ENCODE assay signal across 8 cellular contexts in the genomic region with DNA sequence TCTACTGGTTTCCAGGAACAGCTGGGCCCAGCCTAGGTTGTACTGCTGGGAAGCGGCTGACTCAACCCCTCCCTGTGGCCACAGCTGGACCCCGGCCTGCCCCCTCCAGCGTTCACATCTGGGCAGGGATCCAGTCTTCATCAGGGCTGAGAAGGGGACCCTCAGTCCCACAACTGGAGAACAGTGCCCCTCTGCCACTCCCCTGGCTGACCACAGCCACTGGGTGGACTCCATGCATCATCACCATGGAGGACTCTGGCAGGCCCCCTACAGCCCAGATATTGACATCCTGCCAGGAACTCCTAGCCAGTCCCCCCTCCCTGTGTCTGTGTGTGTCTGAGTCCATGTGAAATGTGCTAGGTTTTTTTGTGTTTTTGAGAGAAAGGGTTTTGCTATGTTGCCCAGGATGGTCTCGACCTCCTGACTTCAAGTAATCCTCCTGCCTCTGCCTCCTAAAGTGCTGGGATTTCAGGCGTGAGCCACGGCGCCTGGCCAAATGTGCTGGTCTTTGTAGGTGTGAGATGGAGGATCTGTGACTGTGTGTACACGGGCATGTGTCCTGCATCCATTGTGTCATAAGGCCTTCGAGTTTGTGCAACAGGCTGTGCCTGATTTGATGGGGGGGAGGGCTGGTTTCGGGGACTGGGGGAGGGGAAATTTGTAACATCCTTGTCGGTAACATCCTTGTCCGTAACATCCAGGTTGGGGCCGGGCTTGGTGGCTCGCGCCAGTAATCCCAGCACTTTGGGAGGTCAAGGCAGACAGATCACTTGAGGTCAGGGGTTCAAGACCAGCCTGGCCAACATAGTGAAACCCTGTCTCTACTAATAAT. TPM values are rescaled to one million over a fixed set of nuclear protein-coding genes. Genes with fewer than 3 reads are reported as not detected.
A peak's percentile ranks its signal among the peaks of the same experiment; 100 is the strongest.
DNase-seq lines count a peak whose midpoint lies in the region; ATAC-seq, FAIRE-seq and TF ChIP-seq lines count a peak whose summit lies in the region.

No MANE protein-coding gene starts in this region.

- TF ChIP-seq RAD21 in GM12878 (IDR thresholded peaks at IDR 0.05; ENCODE audit: insufficient read depth, low read depth, low read length) = no peak

- no peaks in the 10 kb centered on the region for H3K9me3 ChIP-seq in GM12878 (replicated peaks; ENCODE audit: control insufficient read depth, insufficient read depth, low read length)
- no peaks in the 10 kb centered on the region for H3K9me3 ChIP-seq in stomach smooth muscle (ENCODE audit: control insufficient read depth in 2 of 2, low read length in 2 of 2)

- peak overlapping the region; percentile 78; the same call in 1 of the 2 replicates for H2AFZ ChIP-seq in GM12878 (ENCODE audit: control insufficient read depth, low read depth, low read length)

- no peaks in the 10 kb centered on the region for H3K27me3 ChIP-seq in GM12878 (replicated peaks in 1 of 2; ENCODE audit: control insufficient read depth in 2 of 2, insufficient read depth in 2 of 2, low read length in 1 of 2)
- H3K27me3 ChIP-seq in stomach smooth muscle (ENCODE audit: control insufficient read depth in 1 of 2, insufficient read depth in 2 of 2, low read length in 2 of 2) = no peaks in the 10 kb centered on the region

- TF ChIP-seq POLR2A in GM12878 (IDR thresholded peaks at IDR 0.05; ENCODE audit: low read depth, low read length) = peak; percentile 58; the same call in 1 of the 2 replicates

- SMC1A ChIA-PET in GM12878 (lab: Charles Lee; ENCODE audit: uncharacterized antibody, unreplicated experiment) = interaction anchor here (1.0 to 8.4 kb wide), 6 partner anchors 8 to 186 kb away, joined by 3 to 240 read pairs (median 11); a partner anchor contains a TSS

- 58% methylated on average over 15 of the region's 15 CpGs for WGBS in GM12878 (ENCODE audit: insufficient coverage, insufficient replicate concordance, low lambda C conversion rate, missing lambda C conversion rate)

- H3K36me3 ChIP-seq in GM12878 (ENCODE audit: control insufficient read depth in 2 of 2, insufficient read depth in 2 of 2, low read length in 1 of 2) (no peaks in the 10 kb centered on the region), stomach smooth muscle (ENCODE audit: control insufficient read depth in 2 of 2, insufficient read depth in 2 of 2, low read length in 2 of 2) (no peaks in the 10 kb centered on the region)

- POLR2A ChIA-PET in GM12878 (lab: Charles Lee) = interaction anchor here (1.6 to 9.3 kb wide), 3 partner anchors 9 to 21 kb away, joined by 6 to 303 read pairs (median 66); a partner anchor contains a TSS

- no TSS peak for BruUV-seq in GM12878 (replicated peaks; lab: Mats Ljungman, UMichigan)

- peak overlapping the region; percentile 94 for H3K9ac ChIP-seq in GM12878 (ENCODE audit: control insufficient read depth, insufficient read depth, low read length)
- H3K9ac ChIP-seq in stomach smooth muscle (ENCODE audit: low read length in 2 of 2) = peak overlapping the region; percentile 76 to 93

- intact Hi-C loops in GM12878 (cut with micrococcal nuclease; ENCODE audit: unreplicated experiment) = no loop called here

- H3K4me3 ChIP-seq in GM12878 (peak overlapping the region; percentile 76), stomach smooth muscle (ENCODE audit: low read length in 2 of 2) (peak overlapping the region in 1 of 2 donors; percentile 79)

- TF ChIP-seq EP300 in GM12878 (IDR thresholded peaks at IDR 0.05; ENCODE audit: borderline replicate concordance in 1 of 2, control insufficient read depth in 1 of 2, low read depth in 2 of 2, low read length in 2 of 2) = no peak

- peak overlapping the region; percentile 99 for H3K4me2 ChIP-seq in GM12878 (ENCODE audit: control insufficient read depth, insufficient read depth)

- FAIRE-seq in GM12878 (lab: Jason Lieb, UNC) = no peak

- CTCF ChIA-PET in GM12878 (lab: Yijun Ruan, JAX) = interaction anchor here (1.3 to 12.1 kb wide), 7 partner anchors 8 to 68 kb away, joined by 4 to 537 read pairs (median 18); a partner anchor contains a TSS

- H3K4me1 ChIP-seq in GM12878 (ENCODE audit: control insufficient read depth, insufficient read depth, low read length) (peaks cover 45% of the 10 kb centered on the region), stomach smooth muscle (ENCODE audit: control insufficient read depth, insufficient read depth, low read length) (peaks cover 59% of the 10 kb centered on the region)

- DNase-seq in NCI-H2196 (lab: John Stamatoyannopoulos, UW; ENCODE audit: unreplicated experiment) (peak; percentile 58), NCI-H2196 treated with DMSO at 0.1 percent for 48 hours (lab: John Stamatoyannopoulos, UW; ENCODE audit: unreplicated experiment) (no peak), NCI-H69 (lab: John Stamatoyannopoulos, UW) (peak; percentile 86), GM12878 (ENCODE audit: low read depth, low spot score) (no peak), kidney glomerular epithelial cell (lab: John Stamatoyannopoulos, UW) (peak; percentile 23), midbrain (lab: John Stamatoyannopoulos, UW) (no peak)

- ATAC-seq in GM12878 (peak; percentile 4; the same call in 1 of the 3 replicates), GM21723 (IDR thresholded peaks at IDR 0.05; ENCODE audit: unreplicated experiment) (no peak)

- peaks cover 9% of the 10 kb centered on the region for H3K79me2 ChIP-seq in GM12878 (ENCODE audit: control insufficient read depth, insufficient read depth, low read length)

- H4K20me1 ChIP-seq in GM12878 (ENCODE audit: control insufficient read depth, insufficient read depth) = no peaks in the 10 kb centered on the region

- TF ChIP-seq CTCF in GM12878 (IDR thresholded peaks at IDR 0.05 in 2 of 3, conservative IDR thresholded peaks at IDR 0.05 in 1 of 3; ENCODE audit: control insufficient read depth in 2 of 3, extremely low read depth in 1 of 3, insufficient read depth in 1 of 3, low read depth in 3 of 3, low read length in 3 of 3) = peak in 2 of 3 experiments; percentile 18 to 30; a peak in 3 of 6 replicates

- peak overlapping the region; percentile 91 for H3K27ac ChIP-seq in GM12878 (ENCODE audit: control insufficient read depth, insufficient read depth)
- peak overlapping the region; percentile 95 for H3K27ac ChIP-seq in stomach smooth muscle (ENCODE audit: low read length)

- RAD21 ChIA-PET in GM12878 (lab: Charles Lee; ENCODE audit: unreplicated experiment) = interaction anchor here (1.3 to 4.8 kb wide), 4 partner anchors 8 to 112 kb away, joined by 3 to 303 read pairs (median 31); a partner anchor contains a TSS

- in situ Hi-C loops in GM12878 (cut with MboI) = no loop called here

RNA-seq across cellular contexts. Expression of a gene that starts 4.0 kb away (rescaled TPM):
- 23.1 and 31.7 TPM in 2 replicates for total RNA-seq in GM12878 (2013; cell fraction: nucleolus; rRNA removed)
- 5.8 and 6.8 TPM in 2 replicates for total RNA-seq in GM12878 (2014; rRNA removed)
- total RNA-seq in GM12878 (2014; rRNA removed; fragmentation: Illumina TruSeq; extraction: Trizol) = 3.4 and 3.8 TPM in 2 replicates
- total RNA-seq in GM12878 (2021) = 6.4 and 8.3 TPM in 2 replicates
- 6.3 TPM for polyA plus RNA-seq in GM12878 (2011; ENCODE audit: low read depth)
- polyA plus RNA-seq in GM12878 (2011; rRNA removed) = 3.3 and 3.5 TPM in 2 replicates
- polyA plus RNA-seq in GM12878 (2011; cell fraction: cytosol; rRNA removed) = 3.0 and 3.4 TPM in 2 replicates
- polyA plus RNA-seq in GM12878 (2011; cell fraction: nucleus; rRNA removed) = 14.3 and 19.5 TPM in 2 replicates
- polyA plus RNA-seq in GM12878 (2012) = 11.6 and 13.2 TPM in 2 replicates
- polyA plus RNA-seq in GM12878 (2014; fragmentation: Illumina TruSeq; extraction: Trizol) = 4.4 and 5.6 TPM in 2 replicates
- polyA plus RNA-seq in GM12878 (2014; fragmentation: Nextera tagmentation; extraction: Ambion mirVana) = 1 to 10 TPM; 1.5 TPM
- 8.6 and 9.6 TPM in 2 replicates for polyA plus RNA-seq in GM12878 (2014; rRNA removed)
- 1 to 10 TPM; 7.5 to 9.2 TPM for polyA plus RNA-seq in GM12878 (2016; fragmentation: Nextera tagmentation; extraction: Ambion mirVana)
- polyA minus RNA-seq in GM12878 (2011; rRNA and poly(A)+ RNA removed) = 1.9 and 5.6 TPM in 2 replicates
- polyA minus RNA-seq in GM12878 (2011; cell fraction: cytosol; rRNA and poly(A)+ RNA removed) = not detected in 2 replicates
- 5.7 and 8.6 TPM in 2 replicates for polyA minus RNA-seq in GM12878 (2011; cell fraction: nucleus; rRNA and poly(A)+ RNA removed)

RNA-seq across cellular contexts. Expression of a gene that starts 11.9 kb away (rescaled TPM):
- total RNA-seq in GM12878 (2013; cell fraction: nucleolus; rRNA removed) = 202 and 232 TPM in 2 replicates
- total RNA-seq in GM12878 (2014; rRNA removed) (102 and 110 TPM in 2 replicates), GM12878 (2014; rRNA removed; fragmentation: Illumina TruSeq; extraction: Trizol) (15.2 and 17.0 TPM in 2 replicates), GM12878 (2021) (116 and 123 TPM in 2 replicates)
- 6.7 TPM for polyA plus RNA-seq in GM12878 (2011; ENCODE audit: low read depth)
- polyA plus RNA-seq in GM12878 (2011; rRNA removed) (17.2 and 65.1 TPM in 2 replicates), GM12878 (2014; fragmentation: Illumina TruSeq; extraction: Trizol) (0.51 and 4.8 TPM in 2 replicates), GM12878 (2014; fragmentation: Nextera tagmentation; extraction: Ambion mirVana) (1 to 10 TPM in 1 of 2 experiments, under 1 TPM in 1; 0.55 to 2.4 TPM), GM12878 (2014; rRNA removed) (144 and 154 TPM in 2 replicates), GM12878 (2016; fragmentation: Nextera tagmentation; extraction: Ambion mirVana) (10 to 100 TPM; 71.6 to 96.6 TPM)
- polyA plus RNA-seq in GM12878 (2011; cell fraction: cytosol; rRNA removed) = 146 and 179 TPM in 2 replicates
- polyA plus RNA-seq in GM12878 (2011; cell fraction: nucleus; rRNA removed) = 238 and 308 TPM in 2 replicates
- polyA plus RNA-seq in GM12878 (2012) = 47.0 and 94.2 TPM in 2 replicates
- polyA minus RNA-seq in GM12878 (2011; rRNA and poly(A)+ RNA removed) = 20.8 and 48.9 TPM in 2 replicates
- polyA minus RNA-seq in GM12878 (2011; cell fraction: cytosol; rRNA and poly(A)+ RNA removed) = 62.3 and 63.3 TPM in 2 replicates
- 99.1 and 140 TPM in 2 replicates for polyA minus RNA-seq in GM12878 (2011; cell fraction: nucleus; rRNA and poly(A)+ RNA removed)

RNA-seq across cellular contexts. Expression of a gene that starts 22.2 kb away (rescaled TPM):
- 52.5 and 53.2 TPM in 2 replicates for total RNA-seq in GM12878 (2013; cell fraction: nucleolus; rRNA removed)
- total RNA-seq in GM12878 (2014; rRNA removed) (367 and 392 TPM in 2 replicates), GM12878 (2014; rRNA removed; fragmentation: Illumina TruSeq; extraction: Trizol) (230 and 258 TPM in 2 replicates), GM12878 (2021) (274 and 279 TPM in 2 replicates)
- polyA plus RNA-seq in GM12878 (2011; ENCODE audit: low read depth) = 150 TPM
- polyA plus RNA-seq in GM12878 (2011; rRNA removed) (45.7 and 93.0 TPM in 2 replicates), GM12878 (2014; fragmentation: Illumina TruSeq; extraction: Trizol) (110 and 338 TPM in 2 replicates), GM12878 (2014; fragmentation: Nextera tagmentation; extraction: Ambion mirVana) (100 to 1,000 TPM; 670 to 812 TPM), GM12878 (2014; rRNA removed) (327 and 338 TPM in 2 replicates), GM12878 (2016; fragmentation: Nextera tagmentation; extraction: Ambion mirVana) (100 to 1,000 TPM; 349 to 384 TPM)
- 234 and 251 TPM in 2 replicates for polyA plus RNA-seq in GM12878 (2011; cell fraction: cytosol; rRNA removed)
- 136 and 184 TPM in 2 replicates for polyA plus RNA-seq in GM12878 (2011; cell fraction: nucleus; rRNA removed)
- polyA plus RNA-seq in GM12878 (2012) = 214 and 229 TPM in 2 replicates
- polyA minus RNA-seq in GM12878 (2011; rRNA and poly(A)+ RNA removed) = 69.4 and 109 TPM in 2 replicates
- polyA minus RNA-seq in GM12878 (2011; cell fraction: cytosol; rRNA and poly(A)+ RNA removed) = 53.4 and 56.9 TPM in 2 replicates
- 26.4 and 43.7 TPM in 2 replicates for polyA minus RNA-seq in GM12878 (2011; cell fraction: nucleus; rRNA and poly(A)+ RNA removed)

RNA-seq across cellular contexts. Expression of a gene that starts 22.5 kb away (rescaled TPM):
- total RNA-seq in GM12878 (2013; cell fraction: nucleolus; rRNA removed) = not detected in 2 replicates
- total RNA-seq in GM12878 (2014; rRNA removed) (not detected in 2 replicates), GM12878 (2014; rRNA removed; fragmentation: Illumina TruSeq; extraction: Trizol) (0.69 TPM in 1 of 2 replicates, not detected in the other), GM12878 (2021) (25.1 and 30.0 TPM in 2 replicates)
- polyA plus RNA-seq in GM12878 (2011; ENCODE audit: low read depth) = 3.9 TPM
- polyA plus RNA-seq in GM12878 (2011; rRNA removed) (5.6 and 8.8 TPM in 2 replicates), GM12878 (2014; fragmentation: Illumina TruSeq; extraction: Trizol) (10.9 and 12.5 TPM in 2 replicates), GM12878 (2014; fragmentation: Nextera tagmentation; extraction: Ambion mirVana) (10 to 100 TPM; 10.5 to 30.6 TPM), GM12878 (2014; rRNA removed) (0.11 and 0.24 TPM in 2 replicates), GM12878 (2016; fragmentation: Nextera tagmentation; extraction: Ambion mirVana) (10 to 100 TPM; 30.6 to 32.3 TPM)
- 0.33 and 0.57 TPM in 2 replicates for polyA plus RNA-seq in GM12878 (2011; cell fraction: cytosol; rRNA removed)
- 0.19 TPM in 1 of 2 replicates, not detected in the other for polyA plus RNA-seq in GM12878 (2011; cell fraction: nucleus; rRNA removed)
- polyA plus RNA-seq in GM12878 (2012) = 7.8 and 13.1 TPM in 2 replicates
- 1.5 TPM in 1 of 2 replicates, not detected in the other for polyA minus RNA-seq in GM12878 (2011; rRNA and poly(A)+ RNA removed)
- polyA minus RNA-seq in GM12878 (2011; cell fraction: cytosol; rRNA and poly(A)+ RNA removed) = not detected in 2 replicates
- not detected in 2 replicates for polyA minus RNA-seq in GM12878 (2011; cell fraction: nucleus; rRNA and poly(A)+ RNA removed)

RNA-seq across cellular contexts. Expression of a gene that starts 27.0 kb away (rescaled TPM):
- 11.0 and 13.0 TPM in 2 replicates for total RNA-seq in GM12878 (2013; cell fraction: nucleolus; rRNA removed)
- total RNA-seq in GM12878 (2014; rRNA removed) (41.7 and 46.9 TPM in 2 replicates), GM12878 (2014; rRNA removed; fragmentation: Illumina TruSeq; extraction: Trizol) (35.2 and 39.6 TPM in 2 replicates), GM12878 (2021) (41.2 and 43.8 TPM in 2 replicates)
- 10.0 TPM for polyA plus RNA-seq in GM12878 (2011; ENCODE audit: low read depth)
- polyA plus RNA-seq in GM12878 (2011; rRNA removed) (20.3 and 35.4 TPM in 2 replicates), GM12878 (2014; fragmentation: Illumina TruSeq; extraction: Trizol) (10.4 and 30.7 TPM in 2 replicates), GM12878 (2014; fragmentation: Nextera tagmentation; extraction: Ambion mirVana) (10 to 100 TPM; 17.4 to 19.1 TPM), GM12878 (2014; rRNA removed) (54.4 and 65.3 TPM in 2 replicates), GM12878 (2016; fragmentation: Nextera tagmentation; extraction: Ambion mirVana) (100 to 1,000 TPM in 1 of 2 experiments, 10 to 100 TPM in 1; 95.0 to 103 TPM)
- polyA plus RNA-seq in GM12878 (2011; cell fraction: cytosol; rRNA removed) = 72.8 and 73.4 TPM in 2 replicates
- 36.7 and 45.4 TPM in 2 replicates for polyA plus RNA-seq in GM12878 (2011; cell fraction: nucleus; rRNA removed)
- 24.3 and 28.4 TPM in 2 replicates for polyA plus RNA-seq in GM12878 (2012)
- 43.2 and 60.1 TPM in 2 replicates for polyA minus RNA-seq in GM12878 (2011; rRNA and poly(A)+ RNA removed)
- polyA minus RNA-seq in GM12878 (2011; cell fraction: cytosol; rRNA and poly(A)+ RNA removed) = 21.4 and 24.6 TPM in 2 replicates
- polyA minus RNA-seq in GM12878 (2011; cell fraction: nucleus; rRNA and poly(A)+ RNA removed) = 9.1 and 17.9 TPM in 2 replicates

Comparison
In these comparisons a context has a peak if more than half of its experiments do, and no peak if none do; other contexts are left out.
1. DNase-seq: peak in NCI-H2196 (single experiment), NCI-H69 (single experiment) and kidney glomerular epithelial cell (single experiment); none in NCI-H2196 treated with DMSO at 0.1 percent for 48 hours (single experiment), GM12878 (single experiment) and midbrain (single experiment).